In genomic region chr15:45167631-45168205, GRCh38 we compare ENCODE assay signal across 8 cellular contexts. TPM values are rescaled to one million over a fixed set of nuclear protein-coding genes. Genes with fewer than 3 reads are reported as not detected.
DNase-seq lines count a peak whose midpoint lies in the region; ATAC-seq and TF ChIP-seq lines count a peak whose summit lies in the region.

No MANE protein-coding gene starts in this region.

- no peak for TF ChIP-seq POLR2A in esophagus muscularis mucosa (IDR thresholded peaks at IDR 0.05; ENCODE audit: low read depth)

- peak overlapping the region; percentile 81 for H3K4me3 ChIP-seq in CD8-positive, alpha-beta T cell (ENCODE audit: low read depth, low read length)
- peak overlapping the region; percentile 69 to 87 (median 82) for H3K4me3 ChIP-seq in esophagus muscularis mucosa
- no peak overlapping the region for H3K4me3 ChIP-seq in trophoblast cell (ENCODE audit: low read depth, low read length)

- H3K18ac ChIP-seq in trophoblast cell (ENCODE audit: low read length), result no peak overlapping the region

- no peak overlapping the region for H2AFZ ChIP-seq in trophoblast cell (ENCODE audit: insufficient read depth, low read length, poor library complexity)

- no peaks in the 10 kb centered on the region for H3K27me3 ChIP-seq in CD8-positive, alpha-beta T cell (ENCODE audit: insufficient read depth, low read length)
- H3K27me3 ChIP-seq in esophagus muscularis mucosa (no peaks in the 10 kb centered on the region), trophoblast cell (ENCODE audit: insufficient read depth, low read length) (no peaks in the 10 kb centered on the region)

- no peak for ATAC-seq in CD8-positive, alpha-beta T cell
- ATAC-seq in GM18498 (IDR thresholded peaks at IDR 0.05; ENCODE audit: unreplicated experiment), result no peak

- no peak overlapping the region for H3K23ac ChIP-seq in trophoblast cell (ENCODE audit: low read length)

- POLR2A ChIA-PET in CD8-positive, alpha-beta T cell (lab: Charles Lee), result interaction anchor here (0.8 to 3.8 kb wide), 8 partner anchors 17 to 234 kb away, joined by 3 to 33 read pairs (median 6); a partner anchor contains a TSS
- POLR2A ChIA-PET in RWPE1 (lab: Yijun Ruan, JAX; ENCODE audit: low non-redundant PET), result interaction anchor here (1.6 kb wide), 1 partner anchor 13 kb away, joined by 4 read pairs; no protein-coding TSS in a partner anchor

- no peak overlapping the region for H4K91ac ChIP-seq in trophoblast cell (ENCODE audit: low read depth, low read length)

- H3K14ac ChIP-seq in trophoblast cell (ENCODE audit: low read length), result no peak overlapping the region

- peak overlapping the region; percentile 87 for H3K27ac Mint-ChIP-seq in CD8-positive, alpha-beta T cell

- H3K4me2 ChIP-seq in trophoblast cell (ENCODE audit: low read length), result peak overlapping the region; percentile 79

- H3K4ac ChIP-seq in trophoblast cell (ENCODE audit: low read depth, low read length), result no peak overlapping the region

- peaks cover 17% of the 10 kb centered on the region for H3K4me1 ChIP-seq in CD8-positive, alpha-beta T cell (ENCODE audit: insufficient read depth, low read length)
- H3K4me1 ChIP-seq in esophagus muscularis mucosa, result peaks cover 14 to 44% (median 34%) of the 10 kb centered on the region in 4 donors
- peaks cover 2 to 6% of the 10 kb centered on the region in 2 experiments for H3K4me1 ChIP-seq in trophoblast cell (ENCODE audit: control insufficient read depth in 1 of 2, insufficient read depth in 2 of 2, low read length in 2 of 2)

- peak overlapping the region; percentile 87 for H3K27ac ChIP-seq in CD8-positive, alpha-beta T cell (ENCODE audit: low read depth, low read length)
- H3K27ac ChIP-seq in RWPE1 (peak overlapping the region; percentile 91), esophagus muscularis mucosa (replicated peaks in 1 of 4) (peak overlapping the region; percentile 98 to 100 (median 98)), trophoblast cell (ENCODE audit: low read depth, low read length) (no peak overlapping the region)

- peaks cover 5% of the 10 kb centered on the region for H3K79me2 ChIP-seq in trophoblast cell (ENCODE audit: control insufficient read depth, insufficient read depth, low read length, poor library complexity)

- H3K9me3 ChIP-seq in CD8-positive, alpha-beta T cell (ENCODE audit: low read length), result no peaks in the 10 kb centered on the region
- H3K9me3 ChIP-seq in esophagus muscularis mucosa (peaks cover 0 to 3% (median 0%) of the 10 kb centered on the region in 4 donors), trophoblast cell (ENCODE audit: insufficient read depth, low read depth, low read length) (no peaks in the 10 kb centered on the region)

- DNase-seq in CD8-positive, alpha-beta T cell, result no peak
- DNase-seq in RWPE1 (ENCODE audit: low spot score) (no peak), esophagus muscularis mucosa (ENCODE audit: extremely low spot score) (no peak), trophoblast cell (no peak), MV-4-11 (lab: John Stamatoyannopoulos, UW) (no peak), COR-L47 (lab: John Stamatoyannopoulos, UW) (no peak)
- DNase-seq in activated CD8-positive, alpha-beta memory T cell treated with anti-CD3 and anti-CD28 coated beads for 24 hours, result no peak

- TF ChIP-seq CTCF in CD8-positive, alpha-beta T cell (IDR thresholded peaks at IDR 0.05), result no peak
- TF ChIP-seq CTCF in RWPE1 (conservative IDR thresholded peaks at IDR 0.05; ENCODE audit: low read depth), result peak; percentile 33
- no peak for TF ChIP-seq CTCF in esophagus muscularis mucosa (IDR thresholded peaks at IDR 0.05)

- no peak overlapping the region for H3K9ac ChIP-seq in trophoblast cell (ENCODE audit: low read length)

- WGBS in esophagus muscularis mucosa, result 46% methylated on average over 3 of the region's 9 CpGs
- WGBS in trophoblast cell (ENCODE audit: extremely low coverage, insufficient coverage, insufficient read length), result no CpG with 5 or more reads among the region's 9 CpGs

- H3K36me3 ChIP-seq in CD8-positive, alpha-beta T cell (ENCODE audit: insufficient read depth, low read length), result no peaks in the 10 kb centered on the region
- peaks cover 0 to 14% (median 2%) of the 10 kb centered on the region in 4 donors for H3K36me3 ChIP-seq in esophagus muscularis mucosa
- peaks cover 3 to 7% of the 10 kb centered on the region in 2 experiments for H3K36me3 ChIP-seq in trophoblast cell (ENCODE audit: control insufficient read depth in 1 of 2, insufficient read depth in 2 of 2, low read length in 2 of 2)

- peaks cover 10% of the 10 kb centered on the region for H3K79me1 ChIP-seq in trophoblast cell (ENCODE audit: low read length)

- H3K9me3 Mint-ChIP-seq in CD8-positive, alpha-beta T cell, result no peaks in the 10 kb centered on the region

- intact Hi-C loops in CD8-positive, alpha-beta T cell (cut with DNase I, micrococcal nuclease), result loop anchor here (1.0 to 10.0 kb wide), 9 partner anchors 19 to 417 kb away; partner anchors contain the start of genes BLOC1S6 (in 2 of the 2) and SHF (in 1 of the 2)
- intact Hi-C loops in esophagus muscularis mucosa (cut with DNase I), result loop anchor here (2.0 kb wide), 2 partner anchors 31 to 233 kb away; no protein-coding TSS in a partner anchor

- CTCF ChIA-PET in CD8-positive, alpha-beta T cell (lab: Charles Lee), result interaction anchor here (0.8 to 4.8 kb wide), 14 partner anchors 11 to 263 kb away, joined by 3 to 47 read pairs (median 6); partner anchors contain the start of gene SHF
- CTCF ChIA-PET in RWPE1 (lab: Yijun Ruan, JAX), result interaction anchor here (0.8 to 2.0 kb wide), 7 partner anchors 12 to 1545 kb away, joined by 3 to 11 read pairs (median 4); partner anchors contain the start of gene DUOXA1

- H2BK120ac ChIP-seq in trophoblast cell (ENCODE audit: insufficient read depth, low read length, poor library complexity), result no peak overlapping the region

- H3K4me1 Mint-ChIP-seq in CD8-positive, alpha-beta T cell (ENCODE audit: low read depth), result peaks cover 19% of the 10 kb centered on the region

- peak overlapping the region; percentile 52 for H4K8ac ChIP-seq in trophoblast cell (ENCODE audit: low read depth, low read length)

- no peak overlapping the region for H2AK5ac ChIP-seq in trophoblast cell (ENCODE audit: low read length)

- no peak for TF ChIP-seq EP300 in esophagus muscularis mucosa (IDR thresholded peaks at IDR 0.05)

- H2BK12ac ChIP-seq in trophoblast cell (ENCODE audit: low read length), result no peak overlapping the region

- peak overlapping the region; percentile 81 for H3K4me3 Mint-ChIP-seq in CD8-positive, alpha-beta T cell

- H2BK5ac ChIP-seq in trophoblast cell (ENCODE audit: low read depth, low read length, poor library complexity), result no peak overlapping the region

- no peaks in the 10 kb centered on the region for H3K27me3 Mint-ChIP-seq in CD8-positive, alpha-beta T cell (ENCODE audit: low read depth)

- no peak overlapping the region for H4K12ac ChIP-seq in trophoblast cell (ENCODE audit: low read depth, low read length)

- no peaks in the 10 kb centered on the region for H3K36me3 Mint-ChIP-seq in CD8-positive, alpha-beta T cell

RNA-seq across cellular contexts. Expression of gene SHF, which starts 20.0 kb away (rescaled TPM):
- 1 to 10 TPM; 5.0 to 5.6 TPM for total RNA-seq in CD8-positive, alpha-beta T cell
- total RNA-seq in esophagus muscularis mucosa, result 10 to 100 TPM in 2 of 4 donors, 1 to 10 TPM in 2; 4.6 to 15.4 (median 10.2) TPM
- polyA plus RNA-seq in trophoblast cell (2013), result 7.0 and 7.8 TPM in 2 replicates

RNA-seq across cellular contexts. Expression of gene DUOX1, which starts 37.9 kb away (rescaled TPM):
- not detected for total RNA-seq in CD8-positive, alpha-beta T cell
- 1 to 10 TPM in 1 of 4 donors, under 1 TPM in 3; 0.33 to 1.7 (median 0.61) TPM for total RNA-seq in esophagus muscularis mucosa
- 1.1 and 1.4 TPM in 2 replicates for polyA plus RNA-seq in trophoblast cell (2013)

RNA-seq across cellular contexts. Expression of gene DUOXA1, which starts 38.0 kb away (rescaled TPM):
- total RNA-seq in CD8-positive, alpha-beta T cell, result not detected
- total RNA-seq in esophagus muscularis mucosa, result under 1 TPM in 2 of 4 donors, not detected in 2; 0.13 to 0.52 TPM
- 2.8 and 3.4 TPM in 2 replicates for polyA plus RNA-seq in trophoblast cell (2013)

RNA-seq across cellular contexts. Expression of gene DUOXA2, which starts 53.6 kb away (rescaled TPM):
- not detected for total RNA-seq in CD8-positive, alpha-beta T cell
- total RNA-seq in esophagus muscularis mucosa, result under 1 TPM in 2 of 4 donors, not detected in 2; 0.42 to 0.52 TPM
- not detected in 2 replicates for polyA plus RNA-seq in trophoblast cell (2013)

RNA-seq across cellular contexts. Expression of gene DUOX2, which starts 53.7 kb away (rescaled TPM):
- total RNA-seq in CD8-positive, alpha-beta T cell, result under 1 TPM in 1 of 2 experiments, not detected in 1; 0.05 TPM
- total RNA-seq in esophagus muscularis mucosa, result under 1 TPM; under 0.01 to 0.86 (median 0.10) TPM
- polyA plus RNA-seq in trophoblast cell (2013), result 0.19 TPM in 2 replicates
